19 cellular contexts compared by ENCODE assay signal in genomic region chr22:19680911-19681862, GRCh38. TPM values are rescaled to one million over a fixed set of nuclear protein-coding genes. Genes with fewer than 3 reads are reported as not detected.
A peak's percentile ranks its signal among the peaks of the same experiment; 100 is the strongest.
DNase-seq lines count a peak whose midpoint lies in the region; ATAC-seq and TF ChIP-seq lines count a peak whose summit lies in the region.
"Had no signal": no experiment of that assay in that cellular context is flagged by ENCODE, and none has a peak within 500 bp of the region (broad histone marks: within the 10 kb centered on the region; RNA-seq: fewer than 3 reads in every experiment).

No MANE protein-coding gene starts in this region.

- H3K36me3 ChIP-seq in HCT116 (ENCODE audit: control insufficient read depth in 1 of 2, insufficient read depth in 2 of 2, low read length in 2 of 2) = no peaks in the 10 kb centered on the region
- H3K36me3 ChIP-seq in OCI-LY7 (ENCODE audit: insufficient read depth, low read length) = no peaks in the 10 kb centered on the region
- no peaks in the 10 kb centered on the region for H3K36me3 ChIP-seq in lower lobe of right lung
- H3K36me3 ChIP-seq: HAP-1 had no signal

- DNase-seq in HCT116 (ENCODE audit: low read depth, low spot score) (peak; percentile 29), LoVo (ENCODE audit: low spot score) (peak; percentile 50), OCI-LY7 (ENCODE audit: low spot score) (peak; percentile 11), fibroblast of peridontal ligament (ENCODE audit: extremely low read depth) (peak; percentile 7), lower lobe of right lung (no peak), NCI-H2227 (lab: John Stamatoyannopoulos, UW; ENCODE audit: unreplicated experiment) (no peak)
- DNase-seq: AML-193, NCI-H1048, NCI-H1436, NCI-H2029, NCI-H2171, NCI-H446, NCI-H748 treated with DMSO at 0.1 percent for 48 hours, PC-9 had no signal

- H3K27ac ChIP-seq in HCT116 (ENCODE audit: low read depth, low read length) (no peak overlapping the region), OCI-LY7 (ENCODE audit: low read depth, low read length, poor library complexity, severe bottlenecking) (no peak overlapping the region), lower lobe of right lung (no peak overlapping the region)
- H3K27ac ChIP-seq: PC-9, RWPE1 had no signal

- CTCF ChIA-PET in HCT116 (lab: Charles Lee) (interaction anchor here (1.3 to 1.8 kb wide), 2 partner anchors 28 to 36 kb away, joined by 3 to 4 read pairs; no protein-coding TSS in a partner anchor), OCI-LY7 (lab: Charles Lee; ENCODE audit: unreplicated experiment) (no interaction called here)

- TF ChIP-seq POLR2A in HCT116 (IDR thresholded peaks at IDR 0.05; ENCODE audit: borderline replicate concordance, extremely low read depth, insufficient read depth, insufficient read length) (no peak), GM18505 (IDR thresholded peaks at IDR 0.05; ENCODE audit: borderline replicate concordance, extremely low read depth, insufficient read depth, insufficient read length) (no peak)

- POLR2A ChIA-PET in HCT116 (lab: Charles Lee) (no interaction called here), OCI-LY7 (lab: Charles Lee) (no interaction called here)

- H3K79me2 ChIP-seq in HCT116 (ENCODE audit: insufficient read depth, low read length) = no peaks in the 10 kb centered on the region
- H3K79me2 ChIP-seq in OCI-LY7 (ENCODE audit: insufficient read depth, low read depth, low read length) = no peaks in the 10 kb centered on the region

- H3K4me3 ChIP-seq in HCT116 (replicated peaks in 1 of 2; ENCODE audit: low read depth in 1 of 2, low read length in 2 of 2) (no peak overlapping the region), OCI-LY7 (ENCODE audit: low read depth, low read length, poor library complexity, severe bottlenecking) (no peak overlapping the region), lower lobe of right lung (no peak overlapping the region)
- H3K4me3 ChIP-seq: HAP-1, PC-9 had no signal

- H3K27me3 ChIP-seq in HCT116 (ENCODE audit: insufficient read depth, low read length) (no peaks in the 10 kb centered on the region), lower lobe of right lung (ENCODE audit: low read depth) (peaks cover 18% of the 10 kb centered on the region)

- intact Hi-C loops in HCT116 (cut with micrococcal nuclease) (loop anchor here (5.0 kb wide), 1 partner anchor 36 kb away; no protein-coding TSS in a partner anchor), OCI-LY7 (cut with micrococcal nuclease; ENCODE audit: unreplicated experiment) (no loop called here), lower lobe of right lung (cut with DNase I) (no loop called here)

- H3K9me2 ChIP-seq in HCT116 (ENCODE audit: insufficient read depth) (no peaks in the 10 kb centered on the region), OCI-LY7 (ENCODE audit: insufficient read depth, low read length) (no peaks in the 10 kb centered on the region)

- H3K9ac ChIP-seq in HCT116 (ENCODE audit: low read length) = no peak overlapping the region

- RAD21 ChIA-PET in HCT116 (lab: Charles Lee; ENCODE audit: low non-redundant PET in 1 of 2, low total read pairs in 2 of 2, uncharacterized antibody in 2 of 2, unreplicated experiment in 2 of 2) = no interaction called here

- no TSS peak for BruUV-seq in HCT116 (replicated peaks; lab: Mats Ljungman, UMichigan)
- BruUV-seq in OCI-LY7 (replicated peaks; lab: Mats Ljungman, UMichigan) = no TSS peak

- no peaks in the 10 kb centered on the region for H4K20me1 ChIP-seq in HCT116 (ENCODE audit: insufficient read depth)
- no peaks in the 10 kb centered on the region for H4K20me1 ChIP-seq in OCI-LY7 (ENCODE audit: insufficient read depth, low read length)

- H3K4me2 ChIP-seq in HCT116 (ENCODE audit: low read length) = no peak overlapping the region
- H3K4me2 ChIP-seq in OCI-LY7 (ENCODE audit: low read length) = no peak overlapping the region
- H3K4me2 ChIP-seq: PC-9 had no signal

- H3K9me3 ChIP-seq in HCT116 (ENCODE audit: control insufficient read depth in 1 of 2, insufficient read depth in 1 of 2, low read depth in 1 of 2, low read length in 2 of 2) (no peaks in the 10 kb centered on the region), OCI-LY7 (ENCODE audit: low read length) (0 out of 2 replicates have a peak, but pooled peaks cover 4% of the 10 kb centered on the region), lower lobe of right lung (no peaks in the 10 kb centered on the region)

- no peaks in the 10 kb centered on the region for H3K4me1 ChIP-seq in HCT116 (ENCODE audit: control insufficient read depth in 1 of 2, insufficient read depth in 2 of 2, low read length in 2 of 2)
- no peaks in the 10 kb centered on the region for H3K4me1 ChIP-seq in OCI-LY7 (ENCODE audit: insufficient read depth, low read length, poor library complexity, severe bottlenecking)
- no peaks in the 10 kb centered on the region for H3K4me1 ChIP-seq in lower lobe of right lung
- H3K4me1 ChIP-seq: HAP-1 had no signal

- no peak for TF ChIP-seq RAD21 in HCT116 (IDR thresholded peaks at IDR 0.05; ENCODE audit: low read depth)

- ATAC-seq in HCT116 (no peak), GM18505 (IDR thresholded peaks at IDR 0.05; ENCODE audit: unreplicated experiment) (no peak), lower lobe of right lung (no peak), HG02798 (IDR thresholded peaks at IDR 0.05; ENCODE audit: poor library complexity, unreplicated experiment) (no peak)

- TF ChIP-seq CTCF in HCT116 (IDR thresholded peaks at IDR 0.05 in 2 of 3, conservative IDR thresholded peaks at IDR 0.05 in 1 of 3; ENCODE audit: borderline replicate concordance in 1 of 3, insufficient read depth in 1 of 3, low read depth in 2 of 3, low read length in 2 of 3) (no peak), OCI-LY7 (conservative IDR thresholded peaks at IDR 0.05; ENCODE audit: low read length) (no peak), lower lobe of right lung (IDR thresholded peaks at IDR 0.05) (no peak)

- no peak overlapping the region for H2AFZ ChIP-seq in HCT116 (ENCODE audit: low read depth, low read length, poor library complexity, severe bottlenecking)
- H2AFZ ChIP-seq in OCI-LY7 (ENCODE audit: low read length) = no peak overlapping the region
- H2AFZ ChIP-seq: PC-9 had no signal

TF ChIP-seq in HCT116, 20 proteins besides CTCF, POLR2A, EP300 and RAD21:
- TF ChIP-seq CEBPB (IDR thresholded peaks at IDR 0.05; ENCODE audit: low read depth) (peak; percentile 60), EZH2 (IDR thresholded peaks at IDR 0.05) (no peak)

RNA-seq across cellular contexts. Expression of gene SEPTIN5, which starts 33.1 kb away (rescaled TPM):
- 9.0 TPM for total RNA-seq in HCT116 (2021; ENCODE audit: unreplicated experiment)
- polyA plus RNA-seq in HCT116 (2012) = 11.2 and 12.8 TPM in 2 replicates
- total RNA-seq in OCI-LY7 (2014; rRNA removed; shearing (Covaris generic)) = 1.2 TPM in 1 of 2 replicates, not detected in the other
- total RNA-seq in OCI-LY7 (2022) = not detected in 2 replicates
- total RNA-seq in lower lobe of right lung = 9.3 TPM
- total RNA-seq: T-helper 1 cell treated with Interleukin-12 subunit alpha and Interleukin-12 subunit beta and Interleukin-4 antibody, amounts not matched to agents 30 ng/mL and 1 ng/mL, for 36 hours had no signal

RNA-seq across cellular contexts. Expression of gene GP1BB, which starts 42.2 kb away (rescaled TPM):
- total RNA-seq in HCT116 (2021; ENCODE audit: unreplicated experiment) (4.8 TPM), OCI-LY7 (2022) (not detected in 2 replicates), lower lobe of right lung (2.8 TPM)
- 2.5 and 2.7 TPM in 2 replicates for polyA plus RNA-seq in HCT116 (2012)
- total RNA-seq in OCI-LY7 (2014; rRNA removed; shearing (Covaris generic)) = not detected in 2 replicates
- total RNA-seq: T-helper 1 cell treated with Interleukin-12 subunit alpha and Interleukin-12 subunit beta and Interleukin-4 antibody, amounts not matched to agents 30 ng/mL and 1 ng/mL, for 36 hours had no signal

Comparison
In these comparisons a context has a peak if more than half of its experiments do, and no peak if none do; other contexts are left out.
1. DNase-seq: peak in HCT116 (single experiment), LoVo (single experiment), OCI-LY7 (single experiment) and fibroblast of peridontal ligament (single experiment); none in lower lobe of right lung (single experiment) and NCI-H2227 (single experiment).